In the genomic region with DNA sequence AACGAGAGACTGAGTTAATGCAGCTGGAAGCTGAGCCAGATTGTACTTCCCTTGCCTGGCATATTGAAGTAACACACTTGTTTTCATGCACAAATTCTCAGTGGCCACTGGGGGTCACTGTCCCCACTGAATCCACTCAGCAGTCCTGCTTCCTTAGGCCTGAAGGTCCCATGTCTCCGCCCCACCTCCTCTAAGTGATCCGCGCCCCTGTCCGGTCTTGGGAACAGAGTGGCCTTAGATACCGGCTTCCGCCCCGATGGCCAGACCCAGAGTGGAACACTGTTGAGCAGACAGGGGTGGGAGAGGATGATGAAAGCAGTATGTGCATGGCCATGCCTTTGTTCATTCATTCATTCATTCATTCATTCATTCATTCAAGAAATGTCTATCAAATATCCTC, we compare ENCODE assay signal across 8 cellular contexts. TPM values are rescaled to one million over a fixed set of nuclear protein-coding genes. Genes with fewer than 3 reads are reported as not detected.
DNase-seq lines count a peak whose midpoint lies in the region; ATAC-seq, FAIRE-seq and TF ChIP-seq lines count a peak whose summit lies in the region.

No MANE protein-coding gene starts in this region.

- FAIRE-seq in GM18507 (lab: Jason Lieb, UNC) = peak; percentile 79
- peak; percentile 44 for FAIRE-seq in GM12878 (lab: Jason Lieb, UNC)

- no peaks in the 10 kb centered on the region for H3K27me3 ChIP-seq in GM12878 (replicated peaks in 1 of 2; ENCODE audit: control insufficient read depth in 2 of 2, insufficient read depth in 2 of 2, low read length in 1 of 2)

- no peaks in the 10 kb centered on the region for H4K20me1 ChIP-seq in GM12878 (ENCODE audit: control insufficient read depth, insufficient read depth)

- H3K4me2 ChIP-seq in GM12878 (ENCODE audit: control insufficient read depth, insufficient read depth) = no peak overlapping the region

- SMC1A ChIA-PET in GM12878 (lab: Charles Lee; ENCODE audit: uncharacterized antibody, unreplicated experiment) = interaction anchor here (0.6 to 1.3 kb wide), 5 partner anchors 82 to 512 kb away, joined by 3 to 7 read pairs (median 3); no protein-coding TSS in a partner anchor

- DNase-seq in A172 (ENCODE audit: low spot score) (peak; percentile 93), GM18507 (ENCODE audit: extremely low spot score, insufficient read length, low read depth) (peak; percentile 65), NCI-H1092 (lab: John Stamatoyannopoulos, UW) (peak; percentile 50), SW 1271 (lab: John Stamatoyannopoulos, UW) (peak; percentile 48 to 74), GM12878 (ENCODE audit: low read depth, low spot score) (no peak), iPS DF 19.7 (ENCODE audit: low read depth, low spot score) (peak; percentile 63), skeletal muscle cell (ENCODE audit: low read depth) (peak; percentile 67), T-helper 9 cell (no peak)

- peak; percentile 93 for ATAC-seq in GM12878

- peaks cover 2 to 11% of the 10 kb centered on the region in 2 experiments; a peak in 3 of 4 replicates for H3K36me3 ChIP-seq in GM12878 (ENCODE audit: control insufficient read depth in 2 of 2, insufficient read depth in 2 of 2, low read length in 1 of 2)

- H3K4me3 ChIP-seq in GM12878 (no peak overlapping the region), skeletal muscle cell (ENCODE audit: low read depth, low read length) (no peak overlapping the region)

- no peak for TF ChIP-seq EP300 in GM12878 (IDR thresholded peaks at IDR 0.05; ENCODE audit: borderline replicate concordance in 1 of 2, control insufficient read depth in 1 of 2, low read depth in 2 of 2, low read length in 2 of 2)

- POLR2A ChIA-PET in GM12878 (lab: Charles Lee) = no interaction called here

- WGBS in GM12878 (ENCODE audit: insufficient coverage, insufficient replicate concordance, low lambda C conversion rate, missing lambda C conversion rate) = 57% methylated on average over 8 of the region's 8 CpGs

- in situ Hi-C loops in GM12878 (cut with MboI) = loop anchor here (5.0 kb wide), 1 partner anchor 507 kb away; no protein-coding TSS in a partner anchor

- intact Hi-C loops in GM12878 (cut with micrococcal nuclease; ENCODE audit: unreplicated experiment) = loop anchor here (1.0 to 10.0 kb wide), 7 partner anchors 52 to 507 kb away; no protein-coding TSS in a partner anchor

- H3K79me2 ChIP-seq in GM12878 (ENCODE audit: control insufficient read depth, insufficient read depth, low read length) = no peaks in the 10 kb centered on the region

- H2AFZ ChIP-seq in GM12878 (ENCODE audit: control insufficient read depth, low read depth, low read length) = peak overlapping the region; percentile 31; the same call in 1 of the 2 replicates

- H3K9me3 ChIP-seq in GM12878 (replicated peaks; ENCODE audit: control insufficient read depth, insufficient read depth, low read length) = no peaks in the 10 kb centered on the region

- RAD21 ChIA-PET in GM12878 (lab: Charles Lee; ENCODE audit: unreplicated experiment) = interaction anchor here (1.5 kb wide), 1 partner anchor 85 kb away, joined by 3 read pairs; no protein-coding TSS in a partner anchor

- no peak overlapping the region for H3K27ac ChIP-seq in GM12878 (ENCODE audit: control insufficient read depth, insufficient read depth)

- peak; percentile 76 to 90 (median 78) for TF ChIP-seq CTCF in GM12878 (IDR thresholded peaks at IDR 0.05 in 2 of 3, conservative IDR thresholded peaks at IDR 0.05 in 1 of 3; ENCODE audit: control insufficient read depth in 2 of 3, extremely low read depth in 1 of 3, insufficient read depth in 1 of 3, low read depth in 3 of 3, low read length in 3 of 3)

- no peaks in the 10 kb centered on the region for H3K4me1 ChIP-seq in GM12878 (ENCODE audit: control insufficient read depth, insufficient read depth, low read length)

- BruUV-seq in GM12878 (replicated peaks; lab: Mats Ljungman, UMichigan) = no TSS peak

- peak; percentile 78 for TF ChIP-seq RAD21 in GM12878 (IDR thresholded peaks at IDR 0.05; ENCODE audit: insufficient read depth, low read depth, low read length)

- CTCF ChIA-PET in GM12878 (lab: Yijun Ruan, JAX) = interaction anchor here (0.6 to 2.1 kb wide), 15 partner anchors 8 to 510 kb away, joined by 3 to 9 read pairs (median 4); no protein-coding TSS in a partner anchor

- TF ChIP-seq POLR2A in GM12878 (IDR thresholded peaks at IDR 0.05; ENCODE audit: low read depth, low read length) = no peak

- H3K9ac ChIP-seq in GM12878 (ENCODE audit: control insufficient read depth, insufficient read depth, low read length) = no peak overlapping the region

TF ChIP-seq in GM12878, 131 proteins besides CTCF, POLR2A, EP300 and RAD21 (continues in another document):
- TF ChIP-seq ESRRA (IDR thresholded peaks at IDR 0.05; ENCODE audit: low read length) = no peak
- TF ChIP-seq BHLHE40 (IDR thresholded peaks at IDR 0.05; ENCODE audit: borderline replicate concordance in 1 of 2, low read depth in 2 of 2, low read length in 1 of 2) = no peak
- TF ChIP-seq POU2F2 (IDR thresholded peaks at IDR 0.05; ENCODE audit: borderline replicate concordance, low read depth, low read length) = peak; percentile 65; the same call in 2 of the 3 replicates
- TF ChIP-seq ZBTB4 (CRISPR knock-in tag; IDR thresholded peaks at IDR 0.05) = no peak
- no peak for TF ChIP-seq PKNOX1 (IDR thresholded peaks at IDR 0.05)

RNA-seq across cellular contexts. Expression of gene CHAF1B, which starts 34.8 kb away (rescaled TPM):
- total RNA-seq in A172 (2014; rRNA removed; shearing (Covaris generic)) = 25.9 and 33.9 TPM in 2 replicates
- total RNA-seq in GM12878 (2013; cell fraction: nucleolus; rRNA removed) = 6.5 and 6.7 TPM in 2 replicates
- total RNA-seq in GM12878 (2014; rRNA removed) (12.8 and 13.7 TPM in 2 replicates), GM12878 (2014; rRNA removed; fragmentation: Illumina TruSeq; extraction: Trizol) (14.6 and 16.4 TPM in 2 replicates), GM12878 (2021) (24.8 TPM in 2 replicates)
- 7.6 TPM for polyA plus RNA-seq in GM12878 (2011; ENCODE audit: low read depth)
- polyA plus RNA-seq in GM12878 (2011; rRNA removed) (13.6 and 18.2 TPM in 2 replicates), GM12878 (2014; fragmentation: Illumina TruSeq; extraction: Trizol) (18.8 and 21.4 TPM in 2 replicates), GM12878 (2014; fragmentation: Nextera tagmentation; extraction: Ambion mirVana) (1 to 10 TPM; 5.9 TPM), GM12878 (2014; rRNA removed) (15.1 and 15.2 TPM in 2 replicates), GM12878 (2016; fragmentation: Nextera tagmentation; extraction: Ambion mirVana) (10 to 100 TPM; 31.4 to 31.5 TPM)
- polyA plus RNA-seq in GM12878 (2011; cell fraction: cytosol; rRNA removed) = 12.2 and 12.9 TPM in 2 replicates
- polyA plus RNA-seq in GM12878 (2011; cell fraction: nucleus; rRNA removed) = 8.2 and 13.0 TPM in 2 replicates
- 7.7 and 8.2 TPM in 2 replicates for polyA plus RNA-seq in GM12878 (2012)
- polyA minus RNA-seq in GM12878 (2011; rRNA and poly(A)+ RNA removed) = 10.4 and 11.1 TPM in 2 replicates
- 7.6 and 9.8 TPM in 2 replicates for polyA minus RNA-seq in GM12878 (2011; cell fraction: cytosol; rRNA and poly(A)+ RNA removed)
- polyA minus RNA-seq in GM12878 (2011; cell fraction: nucleus; rRNA and poly(A)+ RNA removed) = 2.8 and 7.1 TPM in 2 replicates

RNA-seq across cellular contexts. Expression of gene CLDN14, which starts 59.9 kb away (rescaled TPM):
- total RNA-seq in A172 (2014; rRNA removed; shearing (Covaris generic)) = not detected in 2 replicates
- 1.1 and 3.7 TPM in 2 replicates for total RNA-seq in GM12878 (2013; cell fraction: nucleolus; rRNA removed)
- total RNA-seq in GM12878 (2014; rRNA removed) (8.2 and 19.4 TPM in 2 replicates), GM12878 (2014; rRNA removed; fragmentation: Illumina TruSeq; extraction: Trizol) (2.7 and 3.4 TPM in 2 replicates), GM12878 (2021) (9.6 and 11.2 TPM in 2 replicates)
- polyA plus RNA-seq in GM12878 (2011; ENCODE audit: low read depth) = 4.2 TPM
- polyA plus RNA-seq in GM12878 (2011; rRNA removed) (3.4 and 3.7 TPM in 2 replicates), GM12878 (2014; fragmentation: Illumina TruSeq; extraction: Trizol) (1.1 and 2.8 TPM in 2 replicates), GM12878 (2014; fragmentation: Nextera tagmentation; extraction: Ambion mirVana) (1 to 10 TPM in 1 of 2 experiments, under 1 TPM in 1; 0.90 to 3.3 TPM), GM12878 (2014; rRNA removed) (14.3 and 15.2 TPM in 2 replicates), GM12878 (2016; fragmentation: Nextera tagmentation; extraction: Ambion mirVana) (10 to 100 TPM; 14.7 to 18.6 TPM)
- 3.6 TPM in 2 replicates for polyA plus RNA-seq in GM12878 (2011; cell fraction: cytosol; rRNA removed)
- 2.7 and 3.7 TPM in 2 replicates for polyA plus RNA-seq in GM12878 (2011; cell fraction: nucleus; rRNA removed)
- 5.2 and 6.4 TPM in 2 replicates for polyA plus RNA-seq in GM12878 (2012)
- 1.0 and 2.1 TPM in 2 replicates for polyA minus RNA-seq in GM12878 (2011; rRNA and poly(A)+ RNA removed)
- polyA minus RNA-seq in GM12878 (2011; cell fraction: cytosol; rRNA and poly(A)+ RNA removed) = 3.0 TPM in 1 of 2 replicates, not detected in the other
- polyA minus RNA-seq in GM12878 (2011; cell fraction: nucleus; rRNA and poly(A)+ RNA removed) = 1.1 and 1.6 TPM in 2 replicates

Comparison
In these comparisons a context has a peak if more than half of its experiments do, and no peak if none do; other contexts are left out.
1. DNase-seq: peak in A172 (single experiment), GM18507 (single experiment), NCI-H1092 (single experiment), SW 1271 (2 of 2), iPS DF 19.7 (single experiment) and skeletal muscle cell (single experiment); none in GM12878 (single experiment) and T-helper 9 cell (single experiment).